In the genomic region with DNA sequence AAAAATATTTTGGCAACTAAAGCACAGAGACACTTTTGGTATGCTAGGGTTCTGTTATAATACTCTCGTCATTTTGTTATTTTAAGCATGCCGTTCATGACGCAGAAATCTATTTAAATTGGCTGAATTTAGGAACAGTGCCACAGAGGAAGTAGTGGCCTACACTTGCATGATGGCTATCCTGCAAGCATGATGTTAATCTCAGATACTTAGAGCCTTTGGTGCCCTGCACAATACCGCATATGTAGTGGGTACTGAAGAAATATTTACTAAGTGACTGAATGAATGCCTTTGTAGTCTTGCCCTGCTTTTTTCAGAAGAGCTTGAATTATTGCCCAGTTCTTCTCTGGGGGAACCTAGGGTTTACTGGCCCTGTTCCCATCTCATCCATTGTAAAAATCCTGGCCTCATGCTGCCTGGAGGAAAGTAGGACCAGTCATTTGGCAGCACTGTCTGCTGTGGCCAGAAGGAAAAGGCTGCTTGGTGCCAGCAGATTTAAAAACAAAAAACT, we compare ENCODE assay signal across 11 cellular contexts.
DNase-seq lines count a peak whose midpoint lies in the region; ATAC-seq and TF ChIP-seq lines count a peak whose summit lies in the region.
"Had no signal": no experiment of that assay in that cellular context is flagged by ENCODE, and none has a peak within 500 bp of the region (broad histone marks: within the 10 kb centered on the region; RNA-seq: fewer than 3 reads in every experiment).

No MANE protein-coding gene starts in this region.

- H3K4me3 Mint-ChIP-seq in activated CD4-positive, alpha-beta memory T cell treated with anti-CD3 and anti-CD28 coated beads for 36 hours, result no peak overlapping the region
- H3K4me3 Mint-ChIP-seq: activated naive CD8-positive, alpha-beta T cell had no signal

- H3K27ac ChIP-seq in OCI-LY3 (ENCODE audit: low read length), result no peak overlapping the region
- H3K27ac ChIP-seq in psoas muscle, result peak overlapping the region; percentile 3
- no peak overlapping the region for H3K27ac ChIP-seq in transverse colon

- H3K4me1 Mint-ChIP-seq in activated CD4-positive, alpha-beta memory T cell treated with anti-CD3 and anti-CD28 coated beads for 36 hours (ENCODE audit: low read depth), result no peaks in the 10 kb centered on the region

- no peak for TF ChIP-seq POLR2A in transverse colon (IDR thresholded peaks at IDR 0.05)

- no peaks in the 10 kb centered on the region for H3K36me3 Mint-ChIP-seq in activated CD4-positive, alpha-beta memory T cell treated with anti-CD3 and anti-CD28 coated beads for 36 hours
- H3K36me3 Mint-ChIP-seq: activated naive CD8-positive, alpha-beta T cell had no signal

- in situ Hi-C loops in transverse colon (cut with MboI; ENCODE audit: low pct_ligation_motif_present in 1 of 4, low pct_unique_long_range_greater_than_20kb in 1 of 4, low sequenced_read_pairs in 3 of 4), result no loop called here

- DNase-seq in EH (ENCODE audit: low read depth) (peak; percentile 85), fibroblast of pulmonary artery (ENCODE audit: low read depth) (peak; percentile 54), psoas muscle (no peak), NCI-H1417 treated with DMSO at 0.1 percent for 48 hours (lab: John Stamatoyannopoulos, UW) (no peak), transverse colon (no peak), GF-D8 (lab: John Stamatoyannopoulos, UW) (no peak)
- DNase-seq in activated CD4-positive, alpha-beta memory T cell treated with anti-CD3 and anti-CD28 coated beads for 36 hours, result no peak
- DNase-seq: DMS79, T1000 had no signal

- ATAC-seq in psoas muscle, result peak; percentile 65 to 93 (median 80)

- no peaks in the 10 kb centered on the region for H4K20me1 ChIP-seq in OCI-LY3 (ENCODE audit: insufficient read depth, low read length)

- no peak overlapping the region for H3K9ac ChIP-seq in OCI-LY3 (ENCODE audit: low read length)

- no peak for TF ChIP-seq EP300 in transverse colon (IDR thresholded peaks at IDR 0.05; ENCODE audit: low read depth)

- no peaks in the 10 kb centered on the region for H3K36me3 ChIP-seq in OCI-LY3 (replicated peaks; ENCODE audit: low read depth, low read length)
- H3K36me3 ChIP-seq in psoas muscle (ENCODE audit: insufficient read depth in 1 of 2, low read depth in 1 of 2), result no peaks in the 10 kb centered on the region
- H3K36me3 ChIP-seq in transverse colon, result no peaks in the 10 kb centered on the region

- intact Hi-C loops in psoas muscle (cut with DNase I) (loop anchor here in 1 of 2 donors (5.0 kb wide), 1 partner anchor 77 kb away; a partner anchor contains a TSS), transverse colon (cut with DNase I; ENCODE audit: low total_unique reads) (no loop called here)
- intact Hi-C loops in activated CD4-positive, alpha-beta memory T cell treated with anti-CD3 and anti-CD28 coated beads for 36 hours (cut with micrococcal nuclease), result no loop called here

- CTCF ChIA-PET in activated CD4-positive, alpha-beta memory T cell treated with anti-CD3 and anti-CD28 coated beads for 36 hours (lab: Charles Lee), result no interaction called here

- WGBS in psoas muscle, 3 donors, result 4 to 9% (median 4%) methylated on average over 4 of the region's 4 CpGs
- 28 to 32% methylated on average over 4 of the region's 4 CpGs for WGBS in transverse colon (ENCODE audit: low coverage in 1 of 2), 2 donors

- POLR2A ChIA-PET in activated CD4-positive, alpha-beta memory T cell treated with anti-CD3 and anti-CD28 coated beads for 36 hours (lab: Charles Lee), result no interaction called here

- no peak overlapping the region for H3K27ac Mint-ChIP-seq in activated CD4-positive, alpha-beta memory T cell treated with anti-CD3 and anti-CD28 coated beads for 36 hours
- H3K27ac Mint-ChIP-seq: activated naive CD8-positive, alpha-beta T cell had no signal

- H3K9me3 Mint-ChIP-seq in activated CD4-positive, alpha-beta memory T cell treated with anti-CD3 and anti-CD28 coated beads for 36 hours, result no peaks in the 10 kb centered on the region

- H3K9me3 ChIP-seq in OCI-LY3 (ENCODE audit: insufficient read depth, low read length) (no peaks in the 10 kb centered on the region), psoas muscle (no peaks in the 10 kb centered on the region), transverse colon (no peaks in the 10 kb centered on the region)

- no peak for TF ChIP-seq CTCF in OCI-LY3 (IDR thresholded peaks at IDR 0.05; ENCODE audit: low read depth, low read length)
- TF ChIP-seq CTCF in fibroblast of pulmonary artery (IDR thresholded peaks at IDR 0.05; ENCODE audit: low read length, missing control alignments), result no peak
- peak; percentile 6 for TF ChIP-seq CTCF in psoas muscle (IDR thresholded peaks at IDR 0.05)
- TF ChIP-seq CTCF in transverse colon (IDR thresholded peaks at IDR 0.05), result no peak

- H3K4me2 ChIP-seq in OCI-LY3 (ENCODE audit: low read length), result no peak overlapping the region

- H3K4me3 ChIP-seq in OCI-LY3 (ENCODE audit: low read length) (no peak overlapping the region), fibroblast of pulmonary artery (replicated peaks; ENCODE audit: low read depth, low read length) (no peak overlapping the region), psoas muscle (no peak overlapping the region), transverse colon (no peak overlapping the region)

- no peaks in the 10 kb centered on the region for H3K27me3 ChIP-seq in OCI-LY3 (ENCODE audit: low read depth, low read length)
- no peaks in the 10 kb centered on the region for H3K27me3 ChIP-seq in psoas muscle (ENCODE audit: insufficient read depth in 3 of 3, low read length in 2 of 3)
- no peaks in the 10 kb centered on the region for H3K27me3 ChIP-seq in transverse colon

- H2AFZ ChIP-seq in OCI-LY3 (ENCODE audit: low read depth, low read length), result 0 out of 2 replicates have a peak overlapping the region, but pooled peaks have one; percentile 18

- no peaks in the 10 kb centered on the region for H3K27me3 Mint-ChIP-seq in activated CD4-positive, alpha-beta memory T cell treated with anti-CD3 and anti-CD28 coated beads for 36 hours
- H3K27me3 Mint-ChIP-seq: activated naive CD8-positive, alpha-beta T cell had no signal

- peaks cover 10% of the 10 kb centered on the region for H3K4me1 ChIP-seq in OCI-LY3 (ENCODE audit: low read length)
- H3K4me1 ChIP-seq in psoas muscle, result peaks cover 28% of the 10 kb centered on the region
- H3K4me1 ChIP-seq in transverse colon, result peaks cover 0 to 14% (median 1%) of the 10 kb centered on the region in 4 donors

- H3K79me2 ChIP-seq in OCI-LY3 (ENCODE audit: low read length), result no peaks in the 10 kb centered on the region

Comparison
In these comparisons a context has a peak if more than half of its experiments do, and no peak if none do; other contexts are left out.
1. DNase-seq: peak in EH (single experiment) and fibroblast of pulmonary artery (single experiment); none in psoas muscle (0 of 2), NCI-H1417 treated with DMSO at 0.1 percent for 48 hours (single experiment), transverse colon (single experiment), activated CD4-positive, alpha-beta memory T cell treated with anti-CD3 and anti-CD28 coated beads for 36 hours (single experiment) and GF-D8 (single experiment).